In the genomic region with DNA sequence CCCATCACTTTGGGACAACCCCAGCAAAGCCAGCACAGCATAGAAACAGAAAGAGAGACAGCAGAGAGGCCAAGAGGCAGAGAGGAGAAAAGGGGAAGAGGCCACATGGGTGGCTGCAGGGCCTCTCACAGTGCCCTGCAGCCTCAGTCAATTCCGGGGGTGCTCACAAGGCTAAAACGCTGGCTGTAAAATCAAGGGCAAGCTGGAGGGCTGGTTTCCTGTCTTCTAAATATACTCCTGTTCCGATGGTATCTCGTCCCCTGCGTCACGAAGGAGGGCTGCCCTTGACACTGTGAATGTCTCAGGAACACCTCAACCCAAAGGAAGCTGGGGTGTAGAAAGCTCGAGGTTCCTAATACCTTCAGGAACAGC, we compare ENCODE assay signal across 8 cellular contexts.
A peak's percentile ranks its signal among the peaks of the same experiment; 100 is the strongest.
DNase-seq lines count a peak whose midpoint lies in the region; ATAC-seq and TF ChIP-seq lines count a peak whose summit lies in the region.

No MANE protein-coding gene starts in this region.

- H3K4me3 ChIP-seq in Panc1 (ENCODE audit: low read depth in 2 of 2, low read length in 2 of 2) (no peak overlapping the region), skin epidermis (no peak overlapping the region), SK-N-SH (ENCODE audit: low read depth in 2 of 2, low read length in 1 of 2) (no peak overlapping the region)

- no peaks in the 10 kb centered on the region for H3K79me2 ChIP-seq in SK-N-SH (ENCODE audit: insufficient read depth)

- POLR2A ChIA-PET in Panc1 (lab: Charles Lee), result no interaction called here
- POLR2A ChIA-PET in SK-N-SH (lab: Yijun Ruan, JAX), result no interaction called here

- no peaks in the 10 kb centered on the region for H3F3A ChIP-seq in SK-N-SH (replicated peaks; ENCODE audit: insufficient read depth)

- H3K36me3 ChIP-seq in Panc1 (ENCODE audit: control insufficient read depth, insufficient read depth, low read length), result no peaks in the 10 kb centered on the region
- no peaks in the 10 kb centered on the region for H3K36me3 ChIP-seq in SK-N-SH (replicated peaks in 1 of 2; ENCODE audit: control insufficient read depth in 1 of 2, insufficient read depth in 2 of 2, low read length in 1 of 2)

- peak; percentile 60 for ATAC-seq in GM18858 (IDR thresholded peaks at IDR 0.05; ENCODE audit: unreplicated experiment)
- peak; percentile 69 for ATAC-seq in HG02852 (IDR thresholded peaks at IDR 0.05; ENCODE audit: unreplicated experiment)
- 0 out of 2 replicates have a peak, but pooled peaks have one; percentile 47 for ATAC-seq in Panc1

- no peak for TF ChIP-seq CTCF in Panc1 (IDR thresholded peaks at IDR 0.05)
- TF ChIP-seq CTCF in SK-N-SH (IDR thresholded peaks at IDR 0.05), result no peak

- H3K4me1 ChIP-seq in Panc1 (ENCODE audit: control insufficient read depth, insufficient read depth, low read length) (no peaks in the 10 kb centered on the region), SK-N-SH (ENCODE audit: control insufficient read depth in 1 of 2, insufficient read depth in 2 of 2, low read depth in 1 of 2, low read length in 1 of 2) (peaks cover 5% of the 10 kb centered on the region in 2 experiments; a peak in 1 of 4 replicates)

- no peak for TF ChIP-seq RAD21 in SK-N-SH (IDR thresholded peaks at IDR 0.05; ENCODE audit: low read length)

- H4K20me1 ChIP-seq in SK-N-SH (ENCODE audit: insufficient read depth), result no peaks in the 10 kb centered on the region

- no peaks in the 10 kb centered on the region for H3K9me2 ChIP-seq in SK-N-SH

- no peak for DNase-seq in Panc1 (ENCODE audit: low read depth, low spot score)
- peak; percentile 83 for DNase-seq in activated effector memory CD4-positive, alpha-beta T cell treated with anti-CD3 and anti-CD28 coated beads, Interleukin-2, amount 50 U/mL, for 16 hours
- no peak for DNase-seq in DMS153 (lab: John Stamatoyannopoulos, UW)
- no peak for DNase-seq in SK-N-SH
- no peak for DNase-seq in DMS 273 (lab: John Stamatoyannopoulos, UW; ENCODE audit: unreplicated experiment)

- 65% methylated on average over 7 of the region's 7 CpGs for WGBS in SK-N-SH (ENCODE audit: low lambda C conversion rate)

- no peak overlapping the region for H3K9ac ChIP-seq in SK-N-SH

- H2AFZ ChIP-seq in SK-N-SH (ENCODE audit: low read depth), result no peak overlapping the region

- H3K27me3 ChIP-seq in Panc1 (ENCODE audit: control insufficient read depth, insufficient read depth, low read length) (no peaks in the 10 kb centered on the region; the same call in 1 of the 2 replicates), SK-N-SH (ENCODE audit: insufficient read depth) (no peaks in the 10 kb centered on the region; the same call in 1 of the 2 replicates)

- H3K27ac ChIP-seq in Panc1 (ENCODE audit: low read length) (no peak overlapping the region), skin epidermis (peak overlapping the region in 13 of 21 experiments; percentile 2 to 80 (median 50)), SK-N-SH (ENCODE audit: low read depth in 2 of 2, low read length in 1 of 2) (no peak overlapping the region)

- H3K9me3 ChIP-seq in Panc1 (ENCODE audit: control insufficient read depth, insufficient read depth, low read depth, low read length) (no peaks in the 10 kb centered on the region), SK-N-SH (no peaks in the 10 kb centered on the region)

- intact Hi-C loops in Panc1 (cut with micrococcal nuclease; ENCODE audit: unreplicated experiment), result no loop called here

- CTCF ChIA-PET in Panc1 (lab: Charles Lee), result no interaction called here
- CTCF ChIA-PET in SK-N-SH (lab: Yijun Ruan, JAX), result no interaction called here

- H3K4me2 ChIP-seq in SK-N-SH, result no peak overlapping the region

- BruUV-seq in Panc1 (replicated peaks; lab: Mats Ljungman, UMichigan), result no TSS peak

- no peak for TF ChIP-seq EP300 in SK-N-SH (IDR thresholded peaks at IDR 0.05; ENCODE audit: borderline replicate concordance in 1 of 2, low read depth in 1 of 2, low read length in 1 of 2)

- in situ Hi-C loops in Panc1 (cut with HindIII; ENCODE audit: low pct_unique_long_range_greater_than_20kb, low sequenced_read_pairs), result no loop called here

TF ChIP-seq in SK-N-SH, 30 proteins besides CTCF, POLR2A, EP300 and RAD21:
- TF ChIP-seq, protein P1, sequence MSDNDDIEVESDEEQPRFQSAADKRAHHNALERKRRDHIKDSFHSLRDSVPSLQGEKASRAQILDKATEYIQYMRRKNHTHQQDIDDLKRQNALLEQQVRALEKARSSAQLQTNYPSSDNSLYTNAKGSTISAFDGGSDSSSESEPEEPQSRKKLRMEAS (IDR thresholded peaks at IDR 0.05; ENCODE audit: low read depth), result no peak
- TF ChIP-seq, protein P2, sequence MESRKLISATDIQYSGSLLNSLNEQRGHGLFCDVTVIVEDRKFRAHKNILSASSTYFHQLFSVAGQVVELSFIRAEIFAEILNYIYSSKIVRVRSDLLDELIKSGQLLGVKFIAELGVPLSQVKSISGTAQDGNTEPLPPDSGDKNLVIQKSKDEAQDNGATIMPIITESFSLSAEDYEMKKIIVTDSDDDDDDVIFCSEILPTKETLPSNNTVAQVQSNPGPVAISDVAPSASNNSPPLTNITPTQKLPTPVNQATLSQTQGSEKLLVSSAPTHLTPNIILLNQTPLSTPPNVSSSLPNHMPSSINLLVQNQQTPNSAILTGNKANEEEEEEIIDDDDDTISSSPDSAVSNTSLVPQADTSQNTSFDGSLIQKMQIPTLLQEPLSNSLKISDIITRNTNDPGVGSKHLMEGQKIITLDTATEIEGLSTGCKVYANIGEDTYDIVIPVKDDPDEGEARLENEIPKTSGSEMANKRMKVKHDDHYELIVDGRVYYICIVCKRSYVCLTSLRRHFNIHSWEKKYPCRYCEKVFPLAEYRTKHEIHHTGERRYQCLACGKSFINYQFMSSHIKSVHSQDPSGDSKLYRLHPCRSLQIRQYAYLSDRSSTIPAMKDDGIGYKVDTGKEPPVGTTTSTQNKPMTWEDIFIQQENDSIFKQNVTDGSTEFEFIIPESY (IDR thresholded peaks at IDR 0.05; ENCODE audit: borderline replicate concordance, low read depth), result no peak
- TF ChIP-seq GABPA (IDR thresholded peaks at IDR 0.05; ENCODE audit: low read depth), result no peak
- no peak for TF ChIP-seq FOXM1 (IDR thresholded peaks at IDR 0.05; ENCODE audit: low read depth)
- TF ChIP-seq, protein P3, sequence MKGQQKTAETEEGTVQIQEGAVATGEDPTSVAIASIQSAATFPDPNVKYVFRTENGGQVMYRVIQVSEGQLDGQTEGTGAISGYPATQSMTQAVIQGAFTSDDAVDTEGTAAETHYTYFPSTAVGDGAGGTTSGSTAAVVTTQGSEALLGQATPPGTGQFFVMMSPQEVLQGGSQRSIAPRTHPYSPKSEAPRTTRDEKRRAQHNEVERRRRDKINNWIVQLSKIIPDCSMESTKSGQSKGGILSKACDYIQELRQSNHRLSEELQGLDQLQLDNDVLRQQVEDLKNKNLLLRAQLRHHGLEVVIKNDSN (IDR thresholded peaks at IDR 0.05; ENCODE audit: borderline replicate concordance, low read depth), result no peak
- no peak for TF ChIP-seq FOXJ3 (CRISPR knock-in tag; IDR thresholded peaks at IDR 0.05)
- TF ChIP-seq TAF1 (IDR thresholded peaks at IDR 0.05; ENCODE audit: borderline replicate concordance, low read depth, low read length), result no peak

Comparison
In these comparisons a context has a peak if more than half of its experiments do, and no peak if none do; other contexts are left out.
1. H3K27ac ChIP-seq: peak in skin epidermis (13 of 21); none in Panc1 (single experiment) and SK-N-SH (0 of 2).
2. Peak in every context shown above with its lines, with median percentiles within 50 percentile points of each other: ATAC-seq.